ENCODE assay signal across 19 cellular contexts in the genomic region with DNA sequence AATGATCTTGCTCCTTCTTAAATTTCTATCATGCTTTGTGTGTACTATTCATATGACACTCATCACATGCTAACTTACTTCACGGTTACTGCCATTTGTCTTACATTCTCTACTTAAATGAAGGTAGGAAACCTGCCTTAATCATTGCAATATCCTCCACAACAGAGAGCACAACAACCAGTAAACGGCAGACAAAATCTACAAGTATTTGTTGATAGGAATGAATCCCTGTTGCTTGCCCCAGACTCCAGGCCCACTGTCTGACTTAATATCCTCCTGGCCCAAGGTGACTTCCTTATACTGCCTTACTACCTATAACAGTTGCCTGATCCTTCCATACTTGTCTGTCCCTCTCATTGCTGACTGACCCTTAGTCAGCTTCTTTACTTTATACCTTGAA. TPM values are rescaled to one million over a fixed set of nuclear protein-coding genes. Genes with fewer than 3 reads are reported as not detected.
DNase-seq lines count a peak whose midpoint lies in the region; ATAC-seq and TF ChIP-seq lines count a peak whose summit lies in the region.
"Had no signal": no experiment of that assay in that cellular context is flagged by ENCODE, and none has a peak within 500 bp of the region (broad histone marks: within the 10 kb centered on the region; RNA-seq: fewer than 3 reads in every experiment).

No MANE protein-coding gene starts in this region.

- H3K4me3 Mint-ChIP-seq in activated naive CD4-positive, alpha-beta T cell treated with anti-CD3 and anti-CD28 coated beads, Interleukin-2, amount 10 ng/mL, durations not matched to agents 7 days and 5 days: peak overlapping the region; percentile 6

- no peak for DNase-seq in activated naive CD4-positive, alpha-beta T cell treated with anti-CD3 and anti-CD28 coated beads, Interleukin-2, amount 10 ng/mL, durations not matched to agents 7 days and 5 days
- DNase-seq in activated naive CD4-positive, alpha-beta T cell (lab: John Stamatoyannopoulos, UW): no peak
- DNase-seq in OCI-LY7 (ENCODE audit: low spot score): no peak
- DNase-seq in hepatocyte (ENCODE audit: low spot score): no peak
- DNase-seq: CD4-positive, alpha-beta memory T cell; DMS53; left ventricle myocardium inferior; MG63; NCI-H187; right cardiac atrium; Right ventricle myocardium superior; stimulated activated naive CD8-positive, alpha-beta T cell treated with anti-CD3 and anti-CD28 coated beads, Interleukin-15, Interleukin-2, amounts not matched to agents 100 U/mL and 50 U/mL, for 24 hours; T-helper 2 cell; upper lobe of right lung had no signal

- H3K4me1 ChIP-seq in OCI-LY7 (ENCODE audit: insufficient read depth, low read length, poor library complexity, severe bottlenecking) (peaks cover 48% of the 10 kb centered on the region), hepatocyte (ENCODE audit: insufficient read depth) (peaks cover 29% of the 10 kb centered on the region), subcutaneous abdominal adipose tissue (ENCODE audit: control insufficient read depth in 5 of 5, insufficient read depth in 5 of 5, low read length in 5 of 5) (peaks cover 5 to 68% (median 55%) of the 10 kb centered on the region in 5 donors)

- H2AFZ ChIP-seq in OCI-LY7 (ENCODE audit: low read length) (no peak overlapping the region), hepatocyte (no peak overlapping the region)

- H3K27me3 ChIP-seq in hepatocyte (no peaks in the 10 kb centered on the region), subcutaneous abdominal adipose tissue (ENCODE audit: control insufficient read depth in 5 of 5, insufficient read depth in 4 of 5, low read length in 5 of 5) (no peaks in the 10 kb centered on the region)
- H3K27me3 ChIP-seq: esophagus muscularis mucosa, MG63, upper lobe of right lung had no signal

- TF ChIP-seq CTCF in OCI-LY7 (conservative IDR thresholded peaks at IDR 0.05; ENCODE audit: low read length) (no peak), hepatocyte (IDR thresholded peaks at IDR 0.05; ENCODE audit: poor library complexity) (no peak)

- CTCF ChIA-PET in activated naive CD4-positive, alpha-beta T cell treated with anti-CD3 and anti-CD28 coated beads, Interleukin-2, amount 10 ng/mL, durations not matched to agents 7 days and 5 days (lab: Charles Lee): no interaction called here
- CTCF ChIA-PET in OCI-LY7 (lab: Charles Lee; ENCODE audit: unreplicated experiment): no interaction called here

- H3K27me3 Mint-ChIP-seq in activated naive CD4-positive, alpha-beta T cell treated with anti-CD3 and anti-CD28 coated beads, Interleukin-2, amount 10 ng/mL, durations not matched to agents 7 days and 5 days: peaks cover 4% of the 10 kb centered on the region

- peaks cover 15% of the 10 kb centered on the region for H3K36me3 Mint-ChIP-seq in activated naive CD4-positive, alpha-beta T cell treated with anti-CD3 and anti-CD28 coated beads, Interleukin-2, amount 10 ng/mL, durations not matched to agents 7 days and 5 days

- H3K4me1 Mint-ChIP-seq in activated naive CD4-positive, alpha-beta T cell treated with anti-CD3 and anti-CD28 coated beads, Interleukin-2, amount 10 ng/mL, durations not matched to agents 7 days and 5 days: peaks cover 17% of the 10 kb centered on the region

- H3K9me3 ChIP-seq in OCI-LY7 (ENCODE audit: low read length) (no peaks in the 10 kb centered on the region), hepatocyte (ENCODE audit: low read depth) (no peaks in the 10 kb centered on the region), subcutaneous abdominal adipose tissue (ENCODE audit: control insufficient read depth in 5 of 5, low read length in 5 of 5) (no peaks in the 10 kb centered on the region)
- H3K9me3 ChIP-seq: esophagus muscularis mucosa, left ventricle myocardium inferior, MG63, upper lobe of right lung had no signal

- no peak for ATAC-seq in HG03175 (IDR thresholded peaks at IDR 0.05; ENCODE audit: unreplicated experiment)
- ATAC-seq in HG02642 (IDR thresholded peaks at IDR 0.05; ENCODE audit: poor library complexity, unreplicated experiment): no peak
- ATAC-seq in HG02840 (IDR thresholded peaks at IDR 0.05; ENCODE audit: low FRiP score, unreplicated experiment): no peak
- ATAC-seq: right cardiac atrium; stimulated activated naive CD8-positive, alpha-beta T cell treated with anti-CD3 and anti-CD28 coated beads, Interleukin-15, Interleukin-2, amounts not matched to agents 100 U/mL and 50 U/mL, for 24 hours; upper lobe of right lung had no signal

- intact Hi-C loops in OCI-LY7 (cut with micrococcal nuclease; ENCODE audit: unreplicated experiment): no loop called here

- peaks cover 61% of the 10 kb centered on the region for H4K20me1 ChIP-seq in OCI-LY7 (ENCODE audit: insufficient read depth, low read length)
- H4K20me1 ChIP-seq in hepatocyte (ENCODE audit: insufficient read depth, poor library complexity, severe bottlenecking): peaks cover 71% of the 10 kb centered on the region

- peak overlapping the region in 1 of 5 donors; percentile 93 for H3K9ac ChIP-seq in subcutaneous abdominal adipose tissue (ENCODE audit: low read length in 5 of 5)

- H3K36me3 ChIP-seq in OCI-LY7 (ENCODE audit: insufficient read depth, low read length) (peaks cover 62% of the 10 kb centered on the region), hepatocyte (replicated peaks; ENCODE audit: insufficient read depth, low read depth) (no peaks in the 10 kb centered on the region), subcutaneous abdominal adipose tissue (ENCODE audit: control insufficient read depth in 5 of 5, insufficient read depth in 5 of 5, low read length in 5 of 5) (peaks cover 0 to 3% (median 0%) of the 10 kb centered on the region in 5 donors)
- H3K36me3 ChIP-seq: left ventricle myocardium inferior, upper lobe of right lung had no signal

- H3K27ac Mint-ChIP-seq in activated naive CD4-positive, alpha-beta T cell treated with anti-CD3 and anti-CD28 coated beads, Interleukin-2, amount 10 ng/mL, durations not matched to agents 7 days and 5 days: no peak overlapping the region

- H3K9me3 Mint-ChIP-seq in activated naive CD4-positive, alpha-beta T cell treated with anti-CD3 and anti-CD28 coated beads, Interleukin-2, amount 10 ng/mL, durations not matched to agents 7 days and 5 days: no peaks in the 10 kb centered on the region

- 82% methylated on average over 2 of the region's 2 CpGs for WGBS in hepatocyte (ENCODE audit: low lambda C conversion rate, missing lambda C conversion rate)

- POLR2A ChIA-PET in OCI-LY7 (lab: Charles Lee): interaction anchor here (0.7 to 1.3 kb wide), 3 partner anchors 20 to 519 kb away, joined by 3 to 6 read pairs (median 5); no protein-coding TSS in a partner anchor

- peak overlapping the region; percentile 87 for H3K4me2 ChIP-seq in OCI-LY7 (ENCODE audit: low read length)
- peak overlapping the region; percentile 85 for H3K4me2 ChIP-seq in hepatocyte

- H3K27ac ChIP-seq in OCI-LY7 (ENCODE audit: low read depth, low read length, poor library complexity, severe bottlenecking) (no peak overlapping the region), hepatocyte (peak overlapping the region; percentile 16), subcutaneous abdominal adipose tissue (ENCODE audit: low read depth, low read length) (peak overlapping the region; percentile 94)
- H3K27ac ChIP-seq: upper lobe of right lung had no signal

- peak overlapping the region; percentile 89 for H3K4me3 ChIP-seq in OCI-LY7 (ENCODE audit: low read depth, low read length, poor library complexity, severe bottlenecking)
- H3K4me3 ChIP-seq in hepatocyte: no peak overlapping the region
- peak overlapping the region in 1 of 5 donors; percentile 12 for H3K4me3 ChIP-seq in subcutaneous abdominal adipose tissue (ENCODE audit: low read depth in 1 of 5, low read length in 5 of 5)

- no peaks in the 10 kb centered on the region for H3K9me2 ChIP-seq in OCI-LY7 (ENCODE audit: insufficient read depth, low read length)
- H3K9me2 ChIP-seq in hepatocyte (replicated peaks; ENCODE audit: insufficient read depth): no peaks in the 10 kb centered on the region

- no TSS peak for BruUV-seq in OCI-LY7 (replicated peaks; lab: Mats Ljungman, UMichigan)

- peaks cover 87% of the 10 kb centered on the region for H3K79me2 ChIP-seq in OCI-LY7 (ENCODE audit: insufficient read depth, low read depth, low read length)
- H3K79me2 ChIP-seq in hepatocyte: peaks cover 73% of the 10 kb centered on the region

RNA-seq across cellular contexts. Expression of gene PPP3R1, which starts 3.5 kb away (rescaled TPM):
- 14.1 and 15.1 TPM in 2 replicates for total RNA-seq in OCI-LY7 (2014; rRNA removed; shearing (Covaris generic))
- 90.3 and 97.4 TPM in 2 replicates for total RNA-seq in OCI-LY7 (2022)
- total RNA-seq in hepatocyte: 35.1 and 46.5 TPM in 2 replicates
- 3.5 and 5.1 TPM in 2 replicates for polyA plus RNA-seq in hepatocyte
